10 cellular contexts compared by ENCODE assay signal in the genomic region with DNA sequence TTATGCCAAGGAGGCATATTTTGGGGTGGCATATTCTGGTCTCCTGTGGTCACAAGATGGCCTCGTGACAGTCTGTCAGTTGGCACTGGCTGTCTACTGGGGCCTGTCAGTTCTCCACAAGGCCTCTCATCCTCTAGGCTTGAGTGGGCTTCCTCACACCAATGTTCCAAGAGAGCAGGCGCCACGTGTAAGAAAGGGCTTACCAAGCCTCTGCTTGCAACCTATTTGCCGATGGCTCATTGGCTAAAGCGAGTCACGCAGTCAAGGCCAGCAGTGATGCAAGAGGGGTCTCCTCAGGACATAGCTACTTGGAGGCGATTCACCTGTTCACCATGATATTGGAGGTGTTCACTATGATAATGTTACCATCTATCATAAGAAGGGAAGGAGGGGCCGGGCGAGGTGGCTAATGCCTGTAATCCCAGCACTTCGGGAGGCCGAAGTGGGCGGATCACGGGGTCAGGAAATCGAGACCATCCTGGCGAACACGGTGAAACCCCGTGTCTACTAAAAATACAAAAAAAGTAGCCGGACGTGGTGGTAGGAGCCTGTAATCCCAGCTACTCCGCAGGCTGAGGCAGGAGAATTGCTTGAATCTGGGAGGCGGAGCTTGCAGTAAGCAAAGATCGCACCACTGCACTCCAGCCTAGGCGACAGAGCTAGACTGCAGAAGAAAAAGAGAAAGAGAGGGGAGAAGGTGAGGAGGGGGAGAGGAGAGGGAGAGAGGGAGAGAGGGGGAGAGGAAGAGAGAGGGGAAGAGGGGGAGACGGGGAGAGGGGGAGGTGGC. TPM values are rescaled to one million over a fixed set of nuclear protein-coding genes. Genes with fewer than 3 reads are reported as not detected.
DNase-seq lines count a peak whose midpoint lies in the region; ATAC-seq and TF ChIP-seq lines count a peak whose summit lies in the region.
"Had no signal": no experiment of that assay in that cellular context is flagged by ENCODE, and none has a peak within 500 bp of the region (broad histone marks: within the 10 kb centered on the region; RNA-seq: fewer than 3 reads in every experiment).

No MANE protein-coding gene starts in this region.

- H3K27ac Mint-ChIP-seq in T-helper 17 cell, result no peak overlapping the region

- DNase-seq in NCI-H146 (lab: John Stamatoyannopoulos, UW) (peak; percentile 41), NCI-H146 treated with DMSO at 0.1 percent for 48 hours (lab: John Stamatoyannopoulos, UW; ENCODE audit: unreplicated experiment) (no peak), T-helper 17 cell (no peak), fibroblast of villous mesenchyme (ENCODE audit: low read depth) (no peak), NOMO-1 treated with DMSO at 0.1 percent for 48 hours (lab: John Stamatoyannopoulos, UW; ENCODE audit: unreplicated experiment) (no peak), NCI-H2107 (lab: John Stamatoyannopoulos, UW) (no peak), middle frontal gyrus (ENCODE audit: extremely low spot score, low spot score) (no peak)
- DNase-seq: NCI-H1694; stimulated activated CD4-positive, alpha-beta T cell treated with anti-CD3 and anti-CD28 coated beads, Interleukin-4, amount 100 ng/mL, for 4 hours had no signal

- H3K9ac ChIP-seq in skeletal muscle satellite cell (ENCODE audit: low read depth, low read length), result peak overlapping the region; percentile 35

- peak overlapping the region; percentile 89 for H3K4me3 Mint-ChIP-seq in T-helper 17 cell

- ATAC-seq in T-helper 17 cell, result no peak

- H3K4me2 ChIP-seq in skeletal muscle satellite cell (ENCODE audit: low read length), result peak overlapping the region; percentile 65

- peaks cover 11% of the 10 kb centered on the region for H3K27me3 ChIP-seq in skeletal muscle satellite cell (ENCODE audit: control insufficient read depth, insufficient read depth, low read length)

- H3K4me3 ChIP-seq in fibroblast of villous mesenchyme (ENCODE audit: low read depth, low read length) (peak overlapping the region; percentile 60), skeletal muscle satellite cell (ENCODE audit: low read length) (peak overlapping the region; percentile 65)

- H3K9me3 ChIP-seq in T-helper 17 cell (ENCODE audit: control insufficient read depth, low read length, poor library complexity, severe bottlenecking), result no peaks in the 10 kb centered on the region
- H3K9me3 ChIP-seq in skeletal muscle satellite cell (replicated peaks; ENCODE audit: low read length), result no peaks in the 10 kb centered on the region

- H3K36me3 Mint-ChIP-seq in T-helper 17 cell (ENCODE audit: low read depth), result no peaks in the 10 kb centered on the region

- TF ChIP-seq CTCF in fibroblast of villous mesenchyme (IDR thresholded peaks at IDR 0.05; ENCODE audit: insufficient read depth, low read depth, low read length), result no peak

- H3K4me1 Mint-ChIP-seq in T-helper 17 cell, result peaks cover 4% of the 10 kb centered on the region

- no peaks in the 10 kb centered on the region for H3K4me1 ChIP-seq in skeletal muscle satellite cell (ENCODE audit: control insufficient read depth, insufficient read depth, low read length)

- H3K27me3 Mint-ChIP-seq in T-helper 17 cell, result peaks cover 27% of the 10 kb centered on the region

- H3K36me3 ChIP-seq in skeletal muscle satellite cell (ENCODE audit: insufficient read depth, low read length), result no peaks in the 10 kb centered on the region

RNA-seq across cellular contexts. Expression of gene C6orf52, which starts 35.3 kb away (rescaled TPM):
- total RNA-seq in T-helper 17 cell (1 to 10 TPM in 1 of 2 donors, not detected in 1; 1.6 TPM), fibroblast of villous mesenchyme (0.32 TPM in 1 of 2 replicates, not detected in the other)
- total RNA-seq in skeletal muscle satellite cell (2012; rRNA removed), result 0.66 and 1.5 TPM in 2 replicates

RNA-seq across cellular contexts. Expression of gene PAK1IP1, which starts 35.7 kb away (rescaled TPM):
- total RNA-seq in T-helper 17 cell (1 to 10 TPM; 4.3 to 6.3 TPM), fibroblast of villous mesenchyme (19.0 and 25.5 TPM in 2 replicates)
- 25.3 and 30.4 TPM in 2 replicates for total RNA-seq in skeletal muscle satellite cell (2012; rRNA removed)
